ENCODE assay signal across 9 cellular contexts in the genomic region with DNA sequence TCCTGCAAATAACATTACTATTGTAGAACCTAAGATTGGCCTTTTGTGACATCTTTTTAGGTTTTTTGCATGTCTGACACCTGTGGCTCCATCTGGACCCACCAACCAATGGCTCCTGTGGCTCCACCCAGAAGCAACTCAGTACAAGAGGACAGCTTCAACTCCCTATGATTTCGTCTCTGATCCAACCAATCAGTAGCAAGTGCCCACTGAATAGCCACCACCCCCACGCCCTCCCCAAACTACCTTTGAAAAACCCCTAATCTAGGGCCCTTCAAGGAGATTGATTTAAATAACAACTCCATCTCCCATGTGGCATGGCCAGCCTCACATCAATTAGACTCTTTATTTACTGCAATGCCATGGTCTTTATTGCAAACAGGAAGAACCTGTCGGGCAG. TPM values are rescaled to one million over a fixed set of nuclear protein-coding genes. Genes with fewer than 3 reads are reported as not detected.
"Had no signal": no experiment of that assay in that cellular context is flagged by ENCODE, and none has a peak within 500 bp of the region (broad histone marks: within the 10 kb centered on the region; RNA-seq: fewer than 3 reads in every experiment).

No MANE protein-coding gene starts in this region.

- H3K4me3 ChIP-seq: HAP-1 had no signal

- H3K27ac ChIP-seq: HL-60 had no signal

- H3K9me3 ChIP-seq: HAP-1 had no signal

- H3K9me3 Mint-ChIP-seq: HFFc6 had no signal

- DNase-seq: GOT3, H7, HFFc6, IMR-90 had no signal

- H3K27ac Mint-ChIP-seq: HFFc6 had no signal

- ATAC-seq: HCT116, HepG2 had no signal

- H3K4me3 Mint-ChIP-seq: HFFc6 had no signal

- H3K4me1 ChIP-seq: HAP-1 had no signal

- H3K36me3 ChIP-seq: HAP-1 had no signal

RNA-seq across cellular contexts. Expression of a gene that starts 23.6 kb away (rescaled TPM):
- total RNA-seq: H4, H7, HepG2 had no signal
- polyA plus RNA-seq: HepG2 had no signal
